8 cellular contexts compared by ENCODE assay signal in genomic region chr19:47230122-47230920, GRCh38. TPM values are rescaled to one million over a fixed set of nuclear protein-coding genes. Genes with fewer than 3 reads are reported as not detected.
DNase-seq lines count a peak whose midpoint lies in the region; ATAC-seq and TF ChIP-seq lines count a peak whose summit lies in the region.

No MANE protein-coding gene starts in this region.

- ATAC-seq in CD8-positive, alpha-beta T cell: peak; percentile 25
- ATAC-seq in HG02763 (IDR thresholded peaks at IDR 0.05; ENCODE audit: unreplicated experiment): peak; percentile 17
- ATAC-seq in body of pancreas: peak; percentile 12

- peaks cover 25% of the 10 kb centered on the region for H4K20me1 ChIP-seq in smooth muscle cell (ENCODE audit: low read depth)

- WGBS in body of pancreas, 2 donors: 2% methylated on average over 45 of the region's 82 CpGs; no CpG with 5 or more reads in 1 of the 2 donors
- 4% methylated on average over 32 of the region's 82 CpGs for WGBS in smooth muscle cell (ENCODE audit: low lambda C conversion rate)

- H3K27me3 Mint-ChIP-seq in CD8-positive, alpha-beta T cell (ENCODE audit: low read depth): no peaks in the 10 kb centered on the region
- peaks cover 1% of the 10 kb centered on the region for H3K27me3 Mint-ChIP-seq in T-helper 2 cell treated with Interferon-gamma antibody and Interleukin-4, amounts not matched to agents 5 μg/mL and 100 μg/mL, for 36 hours (ENCODE audit: low read depth)

- H3K4me3 Mint-ChIP-seq in CD8-positive, alpha-beta T cell: peak overlapping the region; percentile 69
- H3K4me3 Mint-ChIP-seq in T-helper 2 cell treated with Interferon-gamma antibody and Interleukin-4, amounts not matched to agents 5 μg/mL and 100 μg/mL, for 36 hours: peak overlapping the region; percentile 18

- H3K4me1 Mint-ChIP-seq in CD8-positive, alpha-beta T cell (ENCODE audit: low read depth): peaks cover 32% of the 10 kb centered on the region
- peaks cover 25% of the 10 kb centered on the region for H3K4me1 Mint-ChIP-seq in T-helper 2 cell treated with Interferon-gamma antibody and Interleukin-4, amounts not matched to agents 5 μg/mL and 100 μg/mL, for 36 hours (ENCODE audit: low read depth)

- H3K27ac ChIP-seq in CD8-positive, alpha-beta T cell (ENCODE audit: low read depth, low read length): peak overlapping the region; percentile 69
- H3K27ac ChIP-seq in body of pancreas: peak overlapping the region; percentile 75 to 97 (median 93)
- H3K27ac ChIP-seq in smooth muscle cell (ENCODE audit: low read depth): peak overlapping the region; percentile 90

- no peak overlapping the region for H3K27ac Mint-ChIP-seq in CD8-positive, alpha-beta T cell
- H3K27ac Mint-ChIP-seq in T-helper 2 cell treated with Interferon-gamma antibody and Interleukin-4, amounts not matched to agents 5 μg/mL and 100 μg/mL, for 36 hours: no peak overlapping the region

- H3K36me3 ChIP-seq in CD8-positive, alpha-beta T cell (ENCODE audit: insufficient read depth, low read length): no peaks in the 10 kb centered on the region
- H3K36me3 ChIP-seq in body of pancreas (replicated peaks in 1 of 2; ENCODE audit: insufficient read depth in 1 of 2, low read depth in 2 of 2) (no peaks in the 10 kb centered on the region), smooth muscle cell (ENCODE audit: low read depth) (no peaks in the 10 kb centered on the region)

- H3K9me3 Mint-ChIP-seq in CD8-positive, alpha-beta T cell: no peaks in the 10 kb centered on the region
- no peaks in the 10 kb centered on the region for H3K9me3 Mint-ChIP-seq in T-helper 2 cell treated with Interferon-gamma antibody and Interleukin-4, amounts not matched to agents 5 μg/mL and 100 μg/mL, for 36 hours

- no peaks in the 10 kb centered on the region for H3K27me3 ChIP-seq in CD8-positive, alpha-beta T cell (ENCODE audit: insufficient read depth, low read length)
- no peaks in the 10 kb centered on the region for H3K27me3 ChIP-seq in body of pancreas
- H3K27me3 ChIP-seq in smooth muscle cell (ENCODE audit: low read depth): no peaks in the 10 kb centered on the region

- H3K9ac ChIP-seq in smooth muscle cell (ENCODE audit: low read depth): peak overlapping the region; percentile 94

- peak; percentile 71 to 89 (median 81) for DNase-seq in CD8-positive, alpha-beta T cell
- peak; percentile 81 for DNase-seq in T-helper 2 cell treated with Interferon-gamma antibody and Interleukin-4, amounts not matched to agents 5 μg/mL and 100 μg/mL, for 36 hours (ENCODE audit: low spot score)
- DNase-seq in body of pancreas: peak; percentile 63 to 77 (median 74)
- DNase-seq in iPS-NIHi11 (ENCODE audit: low spot score): peak; percentile 75
- DNase-seq in smooth muscle cell (lab: John Stamatoyannopoulos, UW; ENCODE audit: unreplicated experiment): peak; percentile 49
- DNase-seq in DMS114 treated with DMSO at 0.1 percent for 48 hours (lab: John Stamatoyannopoulos, UW; ENCODE audit: unreplicated experiment): no peak
- DNase-seq in NCI-H1105 (lab: John Stamatoyannopoulos, UW): no peak

- intact Hi-C loops in CD8-positive, alpha-beta T cell (cut with DNase I, micrococcal nuclease): loop anchor here (1.0 kb wide), 5 partner anchors 11 to 44 kb away; partner anchors contain the start of genes CCDC9 (in 1 of the 2) and INAFM1 (in 1 of the 2)
- intact Hi-C loops in body of pancreas (cut with DNase I): no loop called here

- peaks cover 4% of the 10 kb centered on the region for H3K79me2 ChIP-seq in smooth muscle cell (ENCODE audit: low read depth)

- peaks cover 52% of the 10 kb centered on the region for H3F3A ChIP-seq in smooth muscle cell (ENCODE audit: low read depth)

- TF ChIP-seq CTCF in CD8-positive, alpha-beta T cell (IDR thresholded peaks at IDR 0.05): peak; percentile 91
- TF ChIP-seq CTCF in body of pancreas (IDR thresholded peaks at IDR 0.05) (peak; percentile 53 to 99 (median 77)), smooth muscle cell (IDR thresholded peaks at IDR 0.05; ENCODE audit: borderline replicate concordance, insufficient read depth, poor library complexity, severe bottlenecking) (peak; percentile 93)

- peak overlapping the region; percentile 98 for H3K4me2 ChIP-seq in smooth muscle cell

- POLR2A ChIA-PET in CD8-positive, alpha-beta T cell (lab: Charles Lee): no interaction called here

- no peak for TF ChIP-seq POLR2A in body of pancreas (IDR thresholded peaks at IDR 0.05)

- no peaks in the 10 kb centered on the region for H3K36me3 Mint-ChIP-seq in CD8-positive, alpha-beta T cell
- H3K36me3 Mint-ChIP-seq in T-helper 2 cell treated with Interferon-gamma antibody and Interleukin-4, amounts not matched to agents 5 μg/mL and 100 μg/mL, for 36 hours (ENCODE audit: low read depth): peaks cover 5% of the 10 kb centered on the region

- H3K9me3 ChIP-seq in CD8-positive, alpha-beta T cell (ENCODE audit: low read length): no peaks in the 10 kb centered on the region
- no peaks in the 10 kb centered on the region for H3K9me3 ChIP-seq in body of pancreas
- no peaks in the 10 kb centered on the region for H3K9me3 ChIP-seq in smooth muscle cell (replicated peaks; ENCODE audit: low read depth)

- peak overlapping the region; percentile 89 for H3K4me3 ChIP-seq in CD8-positive, alpha-beta T cell (ENCODE audit: low read depth, low read length)
- H3K4me3 ChIP-seq in body of pancreas (peak overlapping the region; percentile 75 to 98), smooth muscle cell (peak overlapping the region; percentile 96)

- H2AFZ ChIP-seq in smooth muscle cell (ENCODE audit: low read depth): no peak overlapping the region

- peaks cover 47% of the 10 kb centered on the region for H3K4me1 ChIP-seq in CD8-positive, alpha-beta T cell (ENCODE audit: insufficient read depth, low read length)
- H3K4me1 ChIP-seq in body of pancreas (peaks cover 61% of the 10 kb centered on the region), smooth muscle cell (ENCODE audit: low read depth) (peaks cover 25% of the 10 kb centered on the region)

- CTCF ChIA-PET in CD8-positive, alpha-beta T cell (lab: Charles Lee): interaction anchor here (0.7 to 9.0 kb wide), 2 partner anchors 16 to 289 kb away, joined by 3 to 116 read pairs; no protein-coding TSS in a partner anchor

RNA-seq across cellular contexts. Expression of gene BBC3, which starts 0.7 kb away (rescaled TPM):
- total RNA-seq in CD8-positive, alpha-beta T cell: 10 to 100 TPM; 29.3 to 30.2 TPM
- 10 to 100 TPM in 1 of 2 donors, 1 to 10 TPM in 1; 1.3 to 11.4 TPM for total RNA-seq in body of pancreas
- 8.2 and 10.2 TPM in 2 replicates for total RNA-seq in smooth muscle cell
- 28.2 and 29.9 TPM in 2 replicates for polyA plus RNA-seq in smooth muscle cell

RNA-seq across cellular contexts. Expression of gene CCDC9, which starts 26.0 kb away (rescaled TPM):
- total RNA-seq in CD8-positive, alpha-beta T cell: 10 to 100 TPM; 53.7 to 59.0 TPM
- 10 to 100 TPM; 51.1 to 55.7 TPM for total RNA-seq in body of pancreas
- 4.7 and 6.4 TPM in 2 replicates for total RNA-seq in smooth muscle cell
- 12.7 and 29.5 TPM in 2 replicates for polyA plus RNA-seq in smooth muscle cell

RNA-seq across cellular contexts. Expression of gene INAFM1, which starts 44.4 kb away (rescaled TPM):
- 10 to 100 TPM; 12.4 to 14.7 TPM for total RNA-seq in CD8-positive, alpha-beta T cell
- total RNA-seq in body of pancreas (10 to 100 TPM in 1 of 2 donors, 1 to 10 TPM in 1; 9.1 to 10.2 TPM), smooth muscle cell (7.2 and 8.0 TPM in 2 replicates)
- 29.7 and 31.5 TPM in 2 replicates for polyA plus RNA-seq in smooth muscle cell

Comparison
In these comparisons a context has a peak if more than half of its experiments do, and no peak if none do; other contexts are left out.
1. DNase-seq: peak in CD8-positive, alpha-beta T cell (7 of 7), T-helper 2 cell treated with Interferon-gamma antibody and Interleukin-4, amounts not matched to agents 5 μg/mL and 100 μg/mL, for 36 hours (single experiment), body of pancreas (4 of 4), iPS-NIHi11 (single experiment) and smooth muscle cell (single experiment); none in DMS114 treated with DMSO at 0.1 percent for 48 hours (single experiment) and NCI-H1105 (single experiment).
2. Peak in every context shown above with its lines, with median percentiles within 50 percentile points of each other: ATAC-seq, H3K27ac ChIP-seq, H3K4me3 ChIP-seq and CTCF ChIP-seq.